ENCODE assay signal across 28 cellular contexts in the genomic region with DNA sequence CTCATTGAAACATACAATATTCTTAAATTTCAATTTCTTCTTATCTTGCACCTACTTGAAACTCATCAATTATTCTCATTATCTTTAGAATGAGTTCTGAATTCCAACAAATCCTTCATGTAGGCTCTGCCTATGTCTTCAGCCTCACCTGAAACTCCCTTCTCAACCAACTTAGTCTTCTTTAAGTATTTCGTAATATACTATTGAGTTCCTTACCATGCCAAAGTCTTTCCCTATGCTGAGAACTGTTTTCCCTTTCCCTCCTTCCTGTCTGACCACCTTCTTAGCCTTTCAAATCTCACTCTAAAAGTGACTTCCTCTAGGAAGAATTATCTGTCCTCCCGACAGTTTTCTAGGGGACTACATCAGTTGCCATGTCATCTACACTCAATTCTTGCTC.
"Had no signal": no experiment of that assay in that cellular context is flagged by ENCODE, and none has a peak within 500 bp of the region (broad histone marks: within the 10 kb centered on the region; RNA-seq: fewer than 3 reads in every experiment).

No MANE protein-coding gene starts in this region.

- H3K4me3 ChIP-seq: esophagus squamous epithelium, gastrocnemius medialis, heart right ventricle, left lung, lower lobe of right lung, mucosa of descending colon had no signal

- H3K36me3 Mint-ChIP-seq: mesothelial cell of epicardium; naive B cell; naive thymus-derived CD8-positive, alpha-beta T cell had no signal

- H3K27ac ChIP-seq: epithelial cell of prostate, esophagus squamous epithelium, gastrocnemius medialis, heart right ventricle, left lung, lower lobe of right lung had no signal

- H3K27me3 Mint-ChIP-seq: dendritic cell treated with granulocyte-macrophage colony-stimulating factor and Interleukin-4, amounts not matched to agents 40 ng/mL and 50 ng/mL, for 4 days; effector memory CD8-positive, alpha-beta T cell; naive thymus-derived CD8-positive, alpha-beta T cell had no signal

- H3K4me1 Mint-ChIP-seq: endodermal cell, mesothelial cell of epicardium, naive B cell had no signal

- H3K27me3 ChIP-seq: esophagus squamous epithelium, gastrocnemius medialis, heart right ventricle, left lung had no signal

- FAIRE-seq: endometrium, islet of Langerhans, keratinocyte had no signal

- H3K27ac Mint-ChIP-seq: dendritic cell treated with granulocyte-macrophage colony-stimulating factor and Interleukin-4, amounts not matched to agents 40 ng/mL and 50 ng/mL, for 4 days; effector memory CD8-positive, alpha-beta T cell; endodermal cell; mesothelial cell of epicardium; naive B cell; naive thymus-derived CD8-positive, alpha-beta T cell had no signal

- ATAC-seq: effector memory CD8-positive, alpha-beta T cell; esophagus mucosa; gastrocnemius medialis; heart right ventricle; left cardiac atrium; left lung; left ventricle myocardium superior; lower lobe of right lung; mucosa of descending colon; naive thymus-derived CD8-positive, alpha-beta T cell had no signal

- H3K4me1 ChIP-seq: esophagus squamous epithelium, gastrocnemius medialis, lower lobe of right lung had no signal

- DNase-seq: cortex of kidney; effector CD8-positive, alpha-beta T cell; effector memory CD8-positive, alpha-beta T cell; endodermal cell; erythroblast; esophagus squamous epithelium; foreskin fibroblast; foreskin melanocyte; gastrocnemius medialis; glutamatergic neuron; head of caudate nucleus; heart right ventricle; hippocampal formation; left cardiac atrium; left lung; left ventricle myocardium superior; lower lobe of right lung; mesenchymal stem cell; mucosa of descending colon; naive B cell; naive thymus-derived CD8-positive, alpha-beta T cell had no signal

- H3K9me3 Mint-ChIP-seq: dendritic cell treated with granulocyte-macrophage colony-stimulating factor and Interleukin-4, amounts not matched to agents 40 ng/mL and 50 ng/mL, for 4 days; effector memory CD8-positive, alpha-beta T cell; naive thymus-derived CD8-positive, alpha-beta T cell had no signal

- H3K36me3 ChIP-seq: esophagus squamous epithelium, gastrocnemius medialis, heart right ventricle, left lung, lower lobe of right lung had no signal

- H3K4me3 Mint-ChIP-seq: dendritic cell treated with granulocyte-macrophage colony-stimulating factor and Interleukin-4, amounts not matched to agents 40 ng/mL and 50 ng/mL, for 4 days; effector memory CD8-positive, alpha-beta T cell; endodermal cell; mesothelial cell of epicardium; naive B cell; naive thymus-derived CD8-positive, alpha-beta T cell had no signal

- H3K9me3 ChIP-seq: esophagus squamous epithelium, gastrocnemius medialis, left lung, lower lobe of right lung, mucosa of descending colon had no signal
